8 cellular contexts compared by ENCODE assay signal in the genomic region with DNA sequence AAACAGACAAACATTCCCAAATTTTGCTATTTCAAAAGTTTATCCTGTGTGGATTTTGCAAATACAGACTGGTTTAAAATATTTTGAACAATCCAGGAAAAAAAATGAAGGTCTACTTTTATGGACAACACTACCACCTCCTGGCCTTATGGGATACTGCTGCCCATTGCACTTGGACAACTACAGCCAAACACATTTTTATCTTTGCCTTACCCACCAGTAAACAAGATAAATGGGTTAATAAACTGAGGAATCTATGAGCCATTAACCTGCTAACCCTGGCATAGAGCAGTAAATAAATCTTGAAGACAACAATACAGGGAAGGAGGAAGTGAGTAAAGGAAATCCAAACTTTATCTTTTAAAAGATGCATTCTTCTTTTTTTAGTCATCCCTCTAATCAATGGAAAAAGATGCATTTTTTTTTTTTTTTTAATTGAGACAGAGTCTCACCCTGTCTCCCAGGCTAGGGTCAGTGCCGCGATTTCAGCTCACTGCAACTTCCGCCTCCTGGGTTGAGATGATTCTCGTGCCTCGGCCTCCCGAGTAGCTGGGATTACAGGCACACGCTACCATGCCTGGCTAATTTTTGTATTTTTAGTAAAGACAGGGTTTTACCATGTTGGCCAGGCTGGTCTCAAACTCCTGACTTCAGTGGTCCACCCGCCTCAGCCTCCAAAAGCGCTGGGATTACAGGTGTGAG. TPM values are rescaled to one million over a fixed set of nuclear protein-coding genes. Genes with fewer than 3 reads are reported as not detected.
A peak's percentile ranks its signal among the peaks of the same experiment; 100 is the strongest.
DNase-seq lines count a peak whose midpoint lies in the region; ATAC-seq and TF ChIP-seq lines count a peak whose summit lies in the region.

No MANE protein-coding gene starts in this region.

- no peaks in the 10 kb centered on the region for H3K9me2 ChIP-seq in DOHH2 (replicated peaks; ENCODE audit: control insufficient read depth, low read length)
- no peaks in the 10 kb centered on the region for H3K9me2 ChIP-seq in PC-9 (ENCODE audit: insufficient read depth)

- DNase-seq in PC-9 (peak; percentile 44 to 81), amniotic epithelial cell (ENCODE audit: low read depth) (peak; percentile 71), iris pigment epithelial cell (ENCODE audit: low read depth) (peak; percentile 65), foreskin melanocyte (no peak), cortex of kidney (lab: John Stamatoyannopoulos, UW) (no peak)
- peak; percentile 3 to 18 for DNase-seq in stimulated activated CD4-positive, alpha-beta T cell treated with anti-CD3 and anti-CD28 coated beads, Interleukin-4, amount 100 ng/mL, for 4 hours

- POLR2A ChIA-PET in PC-9 (lab: Charles Lee; ENCODE audit: unreplicated experiment): no interaction called here

- no peaks in the 10 kb centered on the region; the same call in none of the 2 replicates for H3K4me1 ChIP-seq in DOHH2 (ENCODE audit: control insufficient read depth, low read length)
- H3K4me1 ChIP-seq in PC-9 (replicated peaks; ENCODE audit: insufficient read depth): peaks cover 28% of the 10 kb centered on the region

- H3K4me3 ChIP-seq in DOHH2 (ENCODE audit: low read length): no peak overlapping the region
- H3K4me3 ChIP-seq in PC-9: no peak overlapping the region

- H3K27ac ChIP-seq in DOHH2 (ENCODE audit: low read depth, low read length): no peak overlapping the region
- peak overlapping the region; percentile 21; the same call in 1 of the 2 replicates for H3K27ac ChIP-seq in PC-9

- H4K20me1 ChIP-seq in DOHH2 (ENCODE audit: control insufficient read depth, insufficient read depth, low read depth, low read length) (no peaks in the 10 kb centered on the region), PC-9 (ENCODE audit: insufficient read depth) (no peaks in the 10 kb centered on the region)

- H3K9me3 ChIP-seq in DOHH2 (ENCODE audit: control insufficient read depth, insufficient read depth, low read length) (no peaks in the 10 kb centered on the region), PC-9 (ENCODE audit: insufficient read depth, low read depth) (no peaks in the 10 kb centered on the region)

- CTCF ChIA-PET in PC-9 (lab: Charles Lee): interaction anchor here (0.6 to 0.7 kb wide), 5 partner anchors 198 to 1497 kb away, joined by 3 to 8 read pairs (median 4); no protein-coding TSS in a partner anchor

- H2AFZ ChIP-seq in PC-9: no peak overlapping the region

- peaks cover 10% of the 10 kb centered on the region; the same call in 1 of the 2 replicates for H3F3A ChIP-seq in DOHH2 (ENCODE audit: control insufficient read depth, insufficient read depth)
- H3F3A ChIP-seq in PC-9 (ENCODE audit: insufficient read depth, low read depth): peaks cover 22% of the 10 kb centered on the region; the same call in 1 of the 2 replicates

- no TSS peak for BruUV-seq in PC-9 (replicated peaks; lab: Mats Ljungman, UMichigan)

- intact Hi-C loops in PC-9 (cut with micrococcal nuclease; ENCODE audit: unreplicated experiment): loop anchor here (1.0 to 5.0 kb wide), 5 partner anchors 264 to 567 kb away; partner anchors contain the start of genes AFG3L2 and ANKRD62

- H3K27me3 ChIP-seq in DOHH2 (ENCODE audit: control insufficient read depth, low read length) (peaks cover 31% of the 10 kb centered on the region), PC-9 (ENCODE audit: insufficient read depth, low read depth) (no peaks in the 10 kb centered on the region)

- H3K79me2 ChIP-seq in DOHH2 (ENCODE audit: control insufficient read depth, low read length) (no peaks in the 10 kb centered on the region), PC-9 (ENCODE audit: low read depth) (peaks cover 15% of the 10 kb centered on the region)

- peak; percentile 38 for ATAC-seq in HG03159 (IDR thresholded peaks at IDR 0.05; ENCODE audit: unreplicated experiment)

- TF ChIP-seq CTCF in DOHH2 (IDR thresholded peaks at IDR 0.05; ENCODE audit: low read depth, low read length, poor library complexity, severe bottlenecking) (peak; percentile 84), PC-9 (conservative IDR thresholded peaks at IDR 0.05) (peak; percentile 94)

- H3K36me3 ChIP-seq in DOHH2 (ENCODE audit: control insufficient read depth, low read length): no peaks in the 10 kb centered on the region
- H3K36me3 ChIP-seq in PC-9 (ENCODE audit: low read depth): no peaks in the 10 kb centered on the region

- H3K4me2 ChIP-seq in DOHH2 (ENCODE audit: low read length): no peak overlapping the region
- peak overlapping the region; percentile 17; the same call in 1 of the 2 replicates for H3K4me2 ChIP-seq in PC-9

RNA-seq across cellular contexts. Expression of gene SPIRE1, which starts 2.1 kb away (rescaled TPM):
- 26.1 and 36.4 TPM in 2 replicates for total RNA-seq in PC-9 (2021)

RNA-seq across cellular contexts. Expression of gene CEP76, which starts 42.5 kb away (rescaled TPM):
- 14.5 and 15.1 TPM in 2 replicates for total RNA-seq in PC-9 (2021)

RNA-seq across cellular contexts. Expression of gene PSMG2, which starts 42.8 kb away (rescaled TPM):
- total RNA-seq in PC-9 (2021): 107 and 123 TPM in 2 replicates

Comparison
In these comparisons a context has a peak if more than half of its experiments do, and no peak if none do; other contexts are left out.
1. DNase-seq: peak in PC-9 (2 of 2), amniotic epithelial cell (single experiment), iris pigment epithelial cell (single experiment) and stimulated activated CD4-positive, alpha-beta T cell treated with anti-CD3 and anti-CD28 coated beads, Interleukin-4, amount 100 ng/mL, for 4 hours (2 of 2); none in foreskin melanocyte (single experiment) and cortex of kidney (single experiment).